In the genomic region with DNA sequence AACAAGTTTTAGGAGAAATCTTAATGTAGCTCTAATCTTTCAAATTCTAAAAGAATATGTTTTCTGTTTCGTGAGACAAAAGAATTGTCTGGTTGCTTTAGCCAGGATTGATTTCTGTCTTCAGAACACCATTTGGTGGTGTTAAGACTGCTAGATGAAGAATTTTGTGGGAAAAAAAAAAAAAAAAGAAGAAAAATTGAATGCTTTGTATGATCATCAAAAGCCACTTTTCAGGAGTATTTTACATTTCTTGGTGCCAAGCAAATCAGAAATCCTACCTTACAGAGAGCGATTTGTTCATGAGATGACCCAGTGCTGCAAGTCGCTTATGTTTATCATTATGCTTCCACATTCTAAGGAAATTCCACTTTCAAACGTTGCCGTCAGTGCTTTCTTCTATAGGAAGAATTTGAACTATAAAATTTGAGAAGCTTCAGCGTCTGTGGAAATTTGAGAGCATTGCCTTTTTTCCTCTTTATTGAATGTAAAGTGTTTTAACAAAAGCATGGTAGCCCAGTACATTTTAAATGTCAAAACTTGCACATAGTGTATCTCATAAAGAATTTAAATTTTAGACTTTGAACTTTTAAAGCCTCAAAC, we compare ENCODE assay signal across 16 cellular contexts.
A peak's percentile ranks its signal among the peaks of the same experiment; 100 is the strongest.
DNase-seq lines count a peak whose midpoint lies in the region; ATAC-seq and TF ChIP-seq lines count a peak whose summit lies in the region.
"Had no signal": no experiment of that assay in that cellular context is flagged by ENCODE, and none has a peak within 500 bp of the region (broad histone marks: within the 10 kb centered on the region; RNA-seq: fewer than 3 reads in every experiment).

No MANE protein-coding gene starts in this region.

- DNase-seq in DMS 273 treated with DMSO at 0.1 percent for 48 hours (lab: John Stamatoyannopoulos, UW) (peak; percentile 42), Karpas-422 (no peak), endodermal cell (no peak), osteoblast (ENCODE audit: insufficient read length, low spot score, missing footprints) (no peak), NCI-H510A treated with DMSO at 0.1 percent for 48 hours (lab: John Stamatoyannopoulos, UW) (no peak)
- no peak for DNase-seq in activated CD4-positive, alpha-beta memory T cell treated with anti-CD3 and anti-CD28 coated beads for 36 hours
- DNase-seq: activated CD4-positive, alpha-beta T cell treated with anti-CD3 and anti-CD28 coated beads for 48 hours; CD4-positive, alpha-beta memory T cell; mucosa of descending colon; NCI-H1694; NK-92 treated with Interleukin-12 subunit alpha and Interleukin-12 subunit beta, amount 100 ng/mL, for 24 hours; stimulated activated CD4-positive, alpha-beta T cell treated with anti-CD3 and anti-CD28 coated beads, Interleukin-4, amount 100 ng/mL, for 4 hours; stimulated activated naive CD4-positive, alpha-beta T cell had no signal

- H3K9me3 Mint-ChIP-seq in endodermal cell: no peaks in the 10 kb centered on the region
- H3K9me3 Mint-ChIP-seq in activated CD4-positive, alpha-beta memory T cell treated with anti-CD3 and anti-CD28 coated beads for 36 hours: no peaks in the 10 kb centered on the region
- H3K9me3 Mint-ChIP-seq: activated T-helper 1 cell treated with anti-CD3 and anti-CD28 coated beads, Interleukin-12 subunit alpha, Interleukin-12 subunit beta, Interleukin-2, Interleukin-4 antibody, amounts not matched to agents 30 ng/mL and 10 ng/mL and 1 ng/mL, durations not matched to agents 14 hours and 24 hours and 36 hours; CD4-positive, alpha-beta memory T cell had no signal

- intact Hi-C loops in activated CD4-positive, alpha-beta memory T cell treated with anti-CD3 and anti-CD28 coated beads for 36 hours (cut with micrococcal nuclease): loop anchor here (10.0 kb wide), 1 partner anchor 200 kb away; no protein-coding TSS in a partner anchor

- no peak overlapping the region for H3K4me3 Mint-ChIP-seq in endodermal cell
- no peak overlapping the region for H3K4me3 Mint-ChIP-seq in activated CD4-positive, alpha-beta memory T cell treated with anti-CD3 and anti-CD28 coated beads for 36 hours
- H3K4me3 Mint-ChIP-seq: activated T-helper 1 cell treated with anti-CD3 and anti-CD28 coated beads, Interleukin-12 subunit alpha, Interleukin-12 subunit beta, Interleukin-2, Interleukin-4 antibody, amounts not matched to agents 30 ng/mL and 10 ng/mL and 1 ng/mL, durations not matched to agents 14 hours and 24 hours and 36 hours; CD4-positive, alpha-beta memory T cell had no signal

- H3K9me3 ChIP-seq in Karpas-422 (ENCODE audit: low read length) (no peaks in the 10 kb centered on the region), endodermal cell (ENCODE audit: control insufficient read depth, low read length) (no peaks in the 10 kb centered on the region), osteoblast (ENCODE audit: low read depth, low read length) (no peaks in the 10 kb centered on the region)
- H3K9me3 ChIP-seq: mucosa of descending colon had no signal

- H2AFZ ChIP-seq in Karpas-422 (ENCODE audit: low read length) (no peak overlapping the region), osteoblast (ENCODE audit: low read length) (peak overlapping the region; percentile 83)

- H3K27me3 Mint-ChIP-seq in endodermal cell (ENCODE audit: insufficient read depth): no peaks in the 10 kb centered on the region
- H3K27me3 Mint-ChIP-seq in activated CD4-positive, alpha-beta memory T cell treated with anti-CD3 and anti-CD28 coated beads for 36 hours: no peaks in the 10 kb centered on the region
- H3K27me3 Mint-ChIP-seq: CD4-positive, alpha-beta memory T cell had no signal

- peak overlapping the region; percentile 13 for H3K27ac Mint-ChIP-seq in endodermal cell
- H3K27ac Mint-ChIP-seq in activated CD4-positive, alpha-beta memory T cell treated with anti-CD3 and anti-CD28 coated beads for 36 hours: no peak overlapping the region
- H3K27ac Mint-ChIP-seq: activated T-helper 1 cell treated with anti-CD3 and anti-CD28 coated beads, Interleukin-12 subunit alpha, Interleukin-12 subunit beta, Interleukin-2, Interleukin-4 antibody, amounts not matched to agents 30 ng/mL and 10 ng/mL and 1 ng/mL, durations not matched to agents 14 hours and 24 hours and 36 hours; CD4-positive, alpha-beta memory T cell had no signal

- H3K9me2 ChIP-seq in Karpas-422 (replicated peaks; ENCODE audit: insufficient read depth, low read length): no peaks in the 10 kb centered on the region

- H3K4me2 ChIP-seq in Karpas-422 (ENCODE audit: low read depth, low read length, poor library complexity, severe bottlenecking): peak overlapping the region; percentile 9
- H3K4me2 ChIP-seq in osteoblast (ENCODE audit: insufficient read depth, low read length): peak overlapping the region; percentile 82

- H3K9ac ChIP-seq in Karpas-422 (ENCODE audit: low read length) (no peak overlapping the region), endodermal cell (ENCODE audit: extremely low read depth, low read length, poor library complexity, severe bottlenecking) (no peak overlapping the region)

- WGBS in endodermal cell (ENCODE audit: insufficient coverage in 1 of 2, insufficient read length in 1 of 2), 2 experiments: 22 to 59% methylated on average over 3 to 6 of the region's 6 CpGs

- H3K79me2 ChIP-seq in Karpas-422 (ENCODE audit: low read length) (peaks cover 3% of the 10 kb centered on the region; the same call in 1 of the 2 replicates), osteoblast (ENCODE audit: insufficient read depth, low read length) (no peaks in the 10 kb centered on the region)

- no peak for ATAC-seq in HG03039 (IDR thresholded peaks at IDR 0.05; ENCODE audit: unreplicated experiment)
- ATAC-seq: K562, mucosa of descending colon had no signal

- H3K27me3 ChIP-seq in Karpas-422 (ENCODE audit: low read length): no peaks in the 10 kb centered on the region
- no peaks in the 10 kb centered on the region for H3K27me3 ChIP-seq in endodermal cell (ENCODE audit: control insufficient read depth, insufficient read depth, low read length, poor library complexity, severe bottlenecking)
- H3K27me3 ChIP-seq in osteoblast (ENCODE audit: insufficient read depth, low read length): no peaks in the 10 kb centered on the region

- TF ChIP-seq CTCF in endodermal cell (conservative IDR thresholded peaks at IDR 0.05) (no peak), osteoblast (IDR thresholded peaks at IDR 0.05; ENCODE audit: extremely low read depth, low read depth, low read length) (no peak)

- CTCF ChIA-PET in activated CD4-positive, alpha-beta memory T cell treated with anti-CD3 and anti-CD28 coated beads for 36 hours (lab: Charles Lee): interaction anchor here (0.5 kb wide), 1 partner anchor 1427 kb away, joined by 3 read pairs; no protein-coding TSS in a partner anchor

- no peak overlapping the region for H3K27ac ChIP-seq in Karpas-422 (ENCODE audit: low read length)
- H3K27ac ChIP-seq in endodermal cell (ENCODE audit: low read depth, low read length): peak overlapping the region; percentile 70
- H3K27ac ChIP-seq in osteoblast (ENCODE audit: low read depth, low read length): peak overlapping the region; percentile 59

- POLR2A ChIA-PET in activated CD4-positive, alpha-beta memory T cell treated with anti-CD3 and anti-CD28 coated beads for 36 hours (lab: Charles Lee): no interaction called here

- no peaks in the 10 kb centered on the region for H4K20me1 ChIP-seq in Karpas-422 (ENCODE audit: insufficient read depth, low read depth, low read length)
- no peaks in the 10 kb centered on the region for H4K20me1 ChIP-seq in osteoblast (ENCODE audit: insufficient read depth, low read length)

- H3K4me1 Mint-ChIP-seq in endodermal cell: peaks cover 27% of the 10 kb centered on the region
- H3K4me1 Mint-ChIP-seq in activated CD4-positive, alpha-beta memory T cell treated with anti-CD3 and anti-CD28 coated beads for 36 hours (ENCODE audit: low read depth): no peaks in the 10 kb centered on the region

- H3K4me3 ChIP-seq in Karpas-422 (ENCODE audit: low read length): no peak overlapping the region
- H3K4me3 ChIP-seq in endodermal cell (ENCODE audit: low read length): no peak overlapping the region
- H3K4me3 ChIP-seq in osteoblast (ENCODE audit: insufficient read depth, low read length): peak overlapping the region; percentile 67
- H3K4me3 ChIP-seq: K562, mucosa of descending colon had no signal

- H3K4me1 ChIP-seq in Karpas-422 (ENCODE audit: low read length): peaks cover 8% of the 10 kb centered on the region
- H3K4me1 ChIP-seq in endodermal cell (ENCODE audit: control insufficient read depth, insufficient read depth, low read length): no peaks in the 10 kb centered on the region
- H3K4me1 ChIP-seq in osteoblast (ENCODE audit: insufficient read depth, low read length): no peaks in the 10 kb centered on the region

- H3K36me3 Mint-ChIP-seq in endodermal cell (ENCODE audit: low read depth): no peaks in the 10 kb centered on the region
- no peaks in the 10 kb centered on the region for H3K36me3 Mint-ChIP-seq in activated CD4-positive, alpha-beta memory T cell treated with anti-CD3 and anti-CD28 coated beads for 36 hours
- H3K36me3 Mint-ChIP-seq: CD4-positive, alpha-beta memory T cell had no signal

- H3K36me3 ChIP-seq in Karpas-422 (ENCODE audit: insufficient read depth, low read length) (no peaks in the 10 kb centered on the region), endodermal cell (ENCODE audit: control insufficient read depth, insufficient read depth, low read length) (no peaks in the 10 kb centered on the region), osteoblast (ENCODE audit: insufficient read depth, low read length) (no peaks in the 10 kb centered on the region)
